ENCODE assay signal across 12 cellular contexts in the genomic region with DNA sequence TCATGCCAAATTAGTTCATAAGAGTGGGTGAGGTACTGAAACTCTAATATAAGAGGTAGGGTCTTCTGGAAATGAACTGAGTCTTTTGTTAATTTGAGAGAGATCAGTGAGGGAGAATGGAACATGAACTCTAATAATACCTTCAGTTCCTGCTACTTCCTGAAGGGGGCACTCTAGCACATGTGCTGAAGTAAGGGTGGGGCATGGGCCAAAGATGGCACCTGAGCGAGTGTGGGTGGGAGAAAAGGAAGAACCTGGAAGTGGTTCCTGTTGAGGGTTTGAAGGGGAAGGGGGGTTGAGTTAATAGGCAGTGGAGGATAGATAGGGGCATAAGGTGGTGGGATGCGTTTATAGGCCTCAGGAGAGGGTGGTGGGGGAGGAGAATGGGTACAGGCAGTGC. TPM values are rescaled to one million over a fixed set of nuclear protein-coding genes. Genes with fewer than 3 reads are reported as not detected.
DNase-seq lines count a peak whose midpoint lies in the region; ATAC-seq, FAIRE-seq and TF ChIP-seq lines count a peak whose summit lies in the region.
"Not testable (repeated sequence)": the region's sequence is repeated elsewhere in the genome, so short reads cannot be mapped to it uniquely, and the experiment has no call there.
"Had no signal": no experiment of that assay in that cellular context is flagged by ENCODE, and none has a peak within 500 bp of the region (broad histone marks: within the 10 kb centered on the region; RNA-seq: fewer than 3 reads in every experiment).

No MANE protein-coding gene starts in this region.

- not testable (repeated sequence) for H4K91ac ChIP-seq in H1 (replicated peaks; ENCODE audit: insufficient read length, low read length)

- H3K36me3 Mint-ChIP-seq in activated CD4-positive, alpha-beta T cell treated with anti-CD3 and anti-CD28 coated beads for 36 hours (ENCODE audit: low read depth), result not testable (repeated sequence)

- H3K4ac ChIP-seq in H1 (replicated peaks; ENCODE audit: insufficient read length, low read depth, low read length), result not testable (repeated sequence)

- not testable (repeated sequence) for H3K4me3 ChIP-seq in OCI-LY1 (ENCODE audit: low read depth, low read length, poor library complexity, severe bottlenecking); H1 (ENCODE audit: extremely low read depth in 1 of 4, insufficient read depth in 2 of 4, low read depth in 3 of 4, low read length in 4 of 4); smooth muscle cell

- H3K79me2 ChIP-seq in OCI-LY1 (ENCODE audit: insufficient read depth, low read length); H1 (ENCODE audit: control insufficient read depth in 1 of 2, insufficient read depth in 2 of 2, low read length in 2 of 2); smooth muscle cell (ENCODE audit: low read depth): not testable (repeated sequence)

- POLR2A ChIA-PET in activated CD4-positive, alpha-beta T cell treated with anti-CD3 and anti-CD28 coated beads for 36 hours (lab: Charles Lee), result not testable (repeated sequence)
- POLR2A ChIA-PET in H1 (lab: Charles Lee; ENCODE audit: partially characterized antibody), result interaction anchor here (0.6 kb wide), 1 partner anchor 1074 kb away, joined by 3 read pairs; no protein-coding TSS in a partner anchor

- not testable (repeated sequence) for H3K27ac Mint-ChIP-seq in activated CD4-positive, alpha-beta T cell treated with anti-CD3 and anti-CD28 coated beads for 36 hours

- not testable (repeated sequence) for H4K8ac ChIP-seq in H1 (ENCODE audit: extremely low read depth, insufficient read depth, low read length)

- H4K20me1 ChIP-seq in OCI-LY1 (ENCODE audit: insufficient read depth, low read length); H1 (replicated peaks in 1 of 2; ENCODE audit: control insufficient read depth in 1 of 2, insufficient read depth in 2 of 2, low read length in 2 of 2); smooth muscle cell (ENCODE audit: low read depth): not testable (repeated sequence)

- CTCF ChIA-PET in activated CD4-positive, alpha-beta T cell treated with anti-CD3 and anti-CD28 coated beads for 36 hours (lab: Charles Lee), result interaction anchor here (1.2 kb wide), 1 partner anchor 52 kb away, joined by 3 read pairs; no protein-coding TSS in a partner anchor
- CTCF ChIA-PET in H1 (lab: Charles Lee; ENCODE audit: partially characterized antibody), result interaction anchor here (0.7 to 4.2 kb wide), 9 partner anchors 9 to 332 kb away, joined by 3 to 19 read pairs (median 3); no protein-coding TSS in a partner anchor

- TF ChIP-seq RAD21 in H1 (IDR thresholded peaks at IDR 0.05 in 1 of 2, conservative IDR thresholded peaks at IDR 0.05 in 1 of 2; ENCODE audit: low read depth in 2 of 2, low read length in 2 of 2), result peak; percentile 44 to 51

- H2BK5ac ChIP-seq in H1 (ENCODE audit: low read depth, low read length), result not testable (repeated sequence)

- H3K27me3 ChIP-seq in OCI-LY1 (ENCODE audit: insufficient read depth, low read length); H1 (replicated peaks in 1 of 4; ENCODE audit: control insufficient read depth in 3 of 4, extremely low read depth in 1 of 4, insufficient read depth in 3 of 4, low read length in 3 of 4); smooth muscle cell (ENCODE audit: low read depth): not testable (repeated sequence)

- H3K79me1 ChIP-seq in H1 (ENCODE audit: low read depth, low read length), result not testable (repeated sequence)

- not testable (repeated sequence) for H2AFZ ChIP-seq in OCI-LY1 (ENCODE audit: low read length); H1 (ENCODE audit: low read length); smooth muscle cell (ENCODE audit: low read depth)

- H3K9me3 ChIP-seq in OCI-LY1 (ENCODE audit: low read length); H1 (ENCODE audit: insufficient read depth in 2 of 2, low read depth in 1 of 2, low read length in 1 of 2); smooth muscle cell (replicated peaks; ENCODE audit: low read depth): not testable (repeated sequence)

- H3K27ac ChIP-seq in OCI-LY1 (ENCODE audit: low read depth, low read length, poor library complexity, severe bottlenecking); H1 (ENCODE audit: low read depth, low read length); smooth muscle cell (ENCODE audit: low read depth): not testable (repeated sequence)

- TF ChIP-seq POLR2A in H1 (IDR thresholded peaks at IDR 0.05; ENCODE audit: control extremely low read depth in 1 of 2, low read depth in 2 of 2, low read length in 2 of 2), result not testable (repeated sequence)

- not testable (repeated sequence) for H2BK120ac ChIP-seq in H1 (replicated peaks; ENCODE audit: low read depth, low read length)

- H3K36me3 ChIP-seq in OCI-LY1 (ENCODE audit: insufficient read depth, low read length); H1 (ENCODE audit: control insufficient read depth in 2 of 4, insufficient read depth in 4 of 4, low read length in 3 of 4); smooth muscle cell (ENCODE audit: low read depth): not testable (repeated sequence)

- not testable (repeated sequence) for H3K9me3 Mint-ChIP-seq in activated CD4-positive, alpha-beta T cell treated with anti-CD3 and anti-CD28 coated beads for 36 hours (ENCODE audit: low read depth)

- not testable (repeated sequence) for H2BK20ac ChIP-seq in H1 (ENCODE audit: low read length)

- not testable (repeated sequence) for H3K27me3 Mint-ChIP-seq in activated CD4-positive, alpha-beta T cell treated with anti-CD3 and anti-CD28 coated beads for 36 hours

- DNase-seq in DMS53 (lab: John Stamatoyannopoulos, UW) (peak; percentile 45), iPS-NIHi11 (ENCODE audit: low spot score) (peak; percentile 25)
- not testable (repeated sequence) for DNase-seq in GM20000 (ENCODE audit: low spot score); H1 (ENCODE audit: low read depth in 1 of 2, low spot score in 2 of 2); smooth muscle cell (lab: John Stamatoyannopoulos, UW; ENCODE audit: unreplicated experiment)
- DNase-seq in activated CD4-positive, alpha-beta T cell treated with anti-CD3 and anti-CD28 coated beads for 36 hours, result peak; percentile 8

- not testable (repeated sequence) for H3K4me1 Mint-ChIP-seq in activated CD4-positive, alpha-beta T cell treated with anti-CD3 and anti-CD28 coated beads for 36 hours

- TF ChIP-seq EP300 in H1 (IDR thresholded peaks at IDR 0.05; ENCODE audit: borderline replicate concordance in 1 of 2, low read depth in 2 of 2, low read length in 2 of 2), result not testable (repeated sequence)

- H3K4me3 Mint-ChIP-seq in activated CD4-positive, alpha-beta T cell treated with anti-CD3 and anti-CD28 coated beads for 36 hours, result not testable (repeated sequence)

- H3K9me2 ChIP-seq in OCI-LY1 (ENCODE audit: low read depth, low read length), result not testable (repeated sequence)

- FAIRE-seq in H1 (lab: Jason Lieb, UNC), result not testable (repeated sequence)

- H3K4me2 ChIP-seq in OCI-LY1 (ENCODE audit: low read length); H1 (ENCODE audit: insufficient read depth in 1 of 2, low read depth in 2 of 2, low read length in 2 of 2); smooth muscle cell: not testable (repeated sequence)

- intact Hi-C loops in activated CD4-positive, alpha-beta T cell treated with anti-CD3 and anti-CD28 coated beads for 36 hours (cut with DNase I, micrococcal nuclease), result not testable (repeated sequence)

- not testable (repeated sequence) for H3K56ac ChIP-seq in H1 (replicated peaks; ENCODE audit: insufficient read length, low read depth, low read length)

- WGBS in H1 (ENCODE audit: extremely low coverage in 1 of 2, insufficient coverage in 1 of 2, insufficient read length in 1 of 2, insufficient replicate concordance in 2 of 2, low coverage in 1 of 2, low lambda C conversion rate in 2 of 2, missing lambda C conversion rate in 1 of 2), 2 experiments, result 87% methylated on average over 2 of the region's 2 CpGs; no CpG with 5 or more reads in 1 of the 2 experiments
- WGBS in smooth muscle cell (ENCODE audit: low lambda C conversion rate), result 80% methylated on average over 2 of the region's 2 CpGs

- H3K23me2 ChIP-seq in H1 (ENCODE audit: low read depth, low read length), result not testable (repeated sequence)

- H2AK5ac ChIP-seq in H1 (ENCODE audit: low read depth, low read length), result not testable (repeated sequence)

- not testable (repeated sequence) for H3K18ac ChIP-seq in H1 (ENCODE audit: extremely low read depth, low read length)

- peak; percentile 8 for TF ChIP-seq CTCF in GM20000 (IDR thresholded peaks at IDR 0.05; ENCODE audit: extremely low read depth, missing control alignments)
- TF ChIP-seq CTCF in LNCAP (IDR thresholded peaks at IDR 0.05), result peak; percentile 47
- TF ChIP-seq CTCF in OCI-LY1 (IDR thresholded peaks at IDR 0.05; ENCODE audit: low read length), result peak; percentile 51
- peak; percentile 28 to 49 (median 42); a peak in 3 of 4 replicates for TF ChIP-seq CTCF in H1 (IDR thresholded peaks at IDR 0.05; ENCODE audit: control extremely low read depth in 1 of 3, insufficient read depth in 1 of 3, low read depth in 1 of 3, low read length in 3 of 3)
- peak; percentile 21 for TF ChIP-seq CTCF in smooth muscle cell (IDR thresholded peaks at IDR 0.05; ENCODE audit: borderline replicate concordance, insufficient read depth, poor library complexity, severe bottlenecking)

- ATAC-seq in activated CD4-positive, alpha-beta T cell treated with anti-CD3 and anti-CD28 coated beads for 36 hours, result not testable (repeated sequence)

- H4K5ac ChIP-seq in H1 (ENCODE audit: insufficient read length, low read depth, low read length), result not testable (repeated sequence)

- H3F3A ChIP-seq in OCI-LY1 (ENCODE audit: insufficient read depth, low read length); smooth muscle cell (ENCODE audit: low read depth): not testable (repeated sequence)

- H3K14ac ChIP-seq in H1 (ENCODE audit: insufficient read length), result not testable (repeated sequence)

- not testable (repeated sequence) for H2BK12ac ChIP-seq in H1 (ENCODE audit: low read depth, low read length)

- not testable (repeated sequence) for H2BK15ac ChIP-seq in H1 (ENCODE audit: low read length)

- not testable (repeated sequence) for H3K9ac ChIP-seq in OCI-LY1 (ENCODE audit: low read length); H1 (replicated peaks in 1 of 4; ENCODE audit: extremely low read depth in 1 of 4, low read depth in 3 of 4, low read length in 3 of 4); smooth muscle cell (ENCODE audit: low read depth)

- not testable (repeated sequence) for H3K23ac ChIP-seq in H1 (ENCODE audit: insufficient read length)

- H3K4me1 ChIP-seq in OCI-LY1 (ENCODE audit: insufficient read depth, low read length, severe bottlenecking); H1 (replicated peaks in 1 of 4; ENCODE audit: control insufficient read depth in 3 of 4, insufficient read depth in 4 of 4, low read length in 3 of 4); smooth muscle cell (ENCODE audit: low read depth): not testable (repeated sequence)

RNA-seq across cellular contexts. Expression of gene VSTM5, which starts 18.0 kb away (rescaled TPM):
- total RNA-seq in activated CD4-positive, alpha-beta T cell treated with anti-CD3 and anti-CD28 coated beads for 36 hours, result not detected
- 0.13 and 0.22 TPM in 2 replicates for total RNA-seq in H1 (2021; fragmentation: NEBNext Ultra II Directional; extraction: Animal tissue kit (Norgen Biotek cat#: 25700))
- polyA plus RNA-seq in H1 (2011; rRNA removed) (0.42 and 0.70 TPM in 2 replicates), smooth muscle cell (0.30 and 0.53 TPM in 2 replicates)
- 0.57 TPM for polyA plus RNA-seq in H1 (2011; cell fraction: cytosol; rRNA removed)
- 0.66 TPM for polyA plus RNA-seq in H1 (2011; cell fraction: nucleus; rRNA removed)
- 0.33 to 0.78 TPM (median 0.47 TPM) in 4 replicates for polyA plus RNA-seq in H1 (2012, experiment 1 of 2)
- 0.24 TPM for polyA plus RNA-seq in H1 (2012, experiment 2 of 2)
- 0.30 TPM for polyA plus RNA-seq in H1 (2013, experiment 1 of 2)
- 0.31 TPM for polyA plus RNA-seq in H1 (2013, experiment 2 of 2)
- 0.80 and 1.0 TPM in 2 replicates for polyA minus RNA-seq in H1 (2011; rRNA and poly(A)+ RNA removed)
- polyA minus RNA-seq in H1 (2011; cell fraction: cytosol; rRNA and poly(A)+ RNA removed), result 0.59 TPM
- polyA minus RNA-seq in H1 (2011; cell fraction: nucleus; rRNA and poly(A)+ RNA removed), result 1.1 TPM
- 0.18 TPM in 1 of 2 replicates, not detected in the other for total RNA-seq in smooth muscle cell
- total RNA-seq: activated naive CD4-positive, alpha-beta T cell treated with anti-CD3 and anti-CD28 coated beads for 36 hours; CD8-positive, alpha-beta T cell; T-helper 2 cell treated with Interferon-gamma antibody and Interleukin-4, amounts not matched to agents 100 ng/mL and 5 ng/mL, for 36 hours had no signal
- polyA plus RNA-seq: cardiac muscle cell had no signal
